Comparison of ENCODE assay signal across 15 cellular contexts in the genomic region with DNA sequence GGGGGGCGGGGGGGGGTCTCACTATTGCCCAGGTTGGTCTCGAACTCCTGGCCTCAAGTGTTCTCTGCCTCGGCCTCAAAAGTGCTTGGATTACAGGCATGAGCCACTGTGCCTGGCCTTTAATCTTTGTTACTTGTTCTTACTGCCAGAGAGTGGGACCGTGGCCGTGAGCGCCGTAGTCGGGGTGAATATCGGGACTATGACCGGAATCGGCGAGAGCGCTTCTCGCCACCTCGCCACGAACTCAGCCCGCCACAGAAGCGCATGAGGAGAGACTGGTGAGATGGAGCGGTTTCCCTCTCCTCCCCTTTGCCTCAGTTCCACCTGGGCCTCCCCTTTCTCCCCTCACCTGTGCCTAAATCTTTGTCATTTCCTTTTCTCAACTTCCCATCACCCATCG.
"Had no signal": no experiment of that assay in that cellular context is flagged by ENCODE, and none has a peak within 500 bp of the region (broad histone marks: within the 10 kb centered on the region; RNA-seq: fewer than 3 reads in every experiment).

No MANE protein-coding gene starts in this region.

- H3K27ac Mint-ChIP-seq: T-cell had no signal

- H3K9me2 ChIP-seq: SK-N-SH had no signal

- ATAC-seq: left lung; naive thymus-derived CD8-positive, alpha-beta T cell; T-cell; upper lobe of right lung had no signal

- H3K4me3 ChIP-seq: esophagus muscularis mucosa, left lung, right atrium auricular region, upper lobe of right lung had no signal

- H3K27ac ChIP-seq: esophagus muscularis mucosa, left lung, upper lobe of right lung, VCaP had no signal

- H3K9me3 Mint-ChIP-seq: naive thymus-derived CD8-positive, alpha-beta T cell; stimulated activated naive CD8-positive, alpha-beta T cell treated with anti-CD3 and anti-CD28 coated beads, Interleukin-15, Interleukin-2, amounts not matched to agents 100 ng/mL and 50 ng/mL, for 24 hours; T-cell had no signal

- H3K27me3 ChIP-seq: esophagus muscularis mucosa, left lung, right atrium auricular region, upper lobe of right lung had no signal

- H3K9ac ChIP-seq: SK-N-SH had no signal

- DNase-seq: activated CD4-positive, alpha-beta T cell treated with anti-CD3 and anti-CD28 coated beads for 4 hours; activated CD8-positive, alpha-beta memory T cell treated with anti-CD3 and anti-CD28 coated beads for 24 hours; activated naive CD4-positive, alpha-beta T cell; hippocampal formation; left lung; naive thymus-derived CD8-positive, alpha-beta T cell; SK-N-SH; stimulated activated CD4-positive, alpha-beta T cell treated with anti-CD3 and anti-CD28 coated beads, Interleukin-15, amount 100 ng/mL, for 24 hours; stimulated activated CD4-positive, alpha-beta T cell treated with anti-CD3 and anti-CD28 coated beads, Interleukin-4, amount 100 ng/mL, for 1 hour; T-cell; upper lobe of right lung had no signal

- H3K9me3 ChIP-seq: esophagus muscularis mucosa, left lung, right atrium auricular region, SK-N-SH, upper lobe of right lung had no signal

- H3K27me3 Mint-ChIP-seq: naive thymus-derived CD8-positive, alpha-beta T cell; stimulated activated naive CD8-positive, alpha-beta T cell treated with anti-CD3 and anti-CD28 coated beads, Interleukin-15, Interleukin-2, amounts not matched to agents 100 ng/mL and 50 ng/mL, for 24 hours; T-cell had no signal

- H3K4me2 ChIP-seq: SK-N-SH had no signal

- H3K4me3 Mint-ChIP-seq: stimulated activated naive CD8-positive, alpha-beta T cell treated with anti-CD3 and anti-CD28 coated beads, Interleukin-15, Interleukin-2, amounts not matched to agents 100 ng/mL and 50 ng/mL, for 24 hours; T-cell had no signal
